Comparison of ENCODE assay signal across 8 cellular contexts in the genomic region with DNA sequence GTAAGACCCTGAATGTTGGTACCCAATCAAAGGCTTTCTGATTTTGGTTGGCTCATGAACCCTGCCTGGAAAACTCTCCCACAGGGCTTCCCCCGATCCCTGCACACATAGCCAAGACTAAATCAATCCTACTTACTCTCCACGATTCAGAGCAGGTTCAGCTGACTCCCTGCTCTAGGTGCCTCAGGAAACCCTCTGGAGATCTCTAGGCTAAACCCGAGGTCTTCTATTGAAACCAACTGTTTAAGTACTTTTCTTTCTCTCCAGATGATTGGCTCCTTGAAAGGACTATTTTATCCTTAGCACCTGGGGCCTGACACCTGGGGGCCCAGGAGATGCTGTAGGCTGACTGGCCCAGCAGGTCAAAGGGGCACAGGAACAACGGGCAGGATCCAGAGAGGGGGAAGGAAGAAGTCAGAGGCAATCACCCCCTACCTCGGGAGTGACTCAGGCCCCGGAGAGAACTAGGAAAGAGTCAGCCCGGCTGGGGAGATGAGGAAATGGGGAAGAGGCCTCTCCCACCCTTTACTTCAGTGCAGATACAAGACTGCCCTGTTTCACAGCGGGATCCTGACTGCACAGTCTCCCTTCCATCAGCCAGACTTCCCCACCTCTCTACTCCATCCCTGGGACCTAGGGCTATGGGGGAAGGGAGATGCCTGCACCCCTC. TPM values are rescaled to one million over a fixed set of nuclear protein-coding genes. Genes with fewer than 3 reads are reported as not detected.
DNase-seq lines count a peak whose midpoint lies in the region; ATAC-seq and TF ChIP-seq lines count a peak whose summit lies in the region.

No MANE protein-coding gene starts in this region.

- H3K27me3 ChIP-seq in DOHH2 (ENCODE audit: control insufficient read depth, low read length) (no peaks in the 10 kb centered on the region), body of pancreas (no peaks in the 10 kb centered on the region)

- peak overlapping the region; percentile 75 for H3K4me2 ChIP-seq in DOHH2 (ENCODE audit: low read length)

- DNase-seq in M059J (ENCODE audit: low read depth) (peak; percentile 71), body of pancreas (peak in 1 of 4 donors; percentile 40), lung microvascular endothelial cell (ENCODE audit: low read depth in 2 of 2) (peak; percentile 11 to 61), NCI-H2171 (lab: John Stamatoyannopoulos, UW) (no peak), NCI-H345 (lab: John Stamatoyannopoulos, UW) (no peak)

- H3K79me2 ChIP-seq in DOHH2 (ENCODE audit: control insufficient read depth, low read length) = peaks cover 67% of the 10 kb centered on the region

- intact Hi-C loops in body of pancreas (cut with DNase I) = no loop called here

- peaks cover 4% of the 10 kb centered on the region; the same call in 1 of the 2 replicates for H3F3A ChIP-seq in DOHH2 (ENCODE audit: control insufficient read depth, insufficient read depth)

- no peaks in the 10 kb centered on the region for H3K9me3 ChIP-seq in DOHH2 (ENCODE audit: control insufficient read depth, insufficient read depth, low read length)
- no peaks in the 10 kb centered on the region for H3K9me3 ChIP-seq in body of pancreas

- no peaks in the 10 kb centered on the region for H3K9me2 ChIP-seq in DOHH2 (replicated peaks; ENCODE audit: control insufficient read depth, low read length)

- 1 to 4% methylated on average over 8 of the region's 8 CpGs for WGBS in body of pancreas, 2 donors

- H3K4me3 ChIP-seq in DOHH2 (ENCODE audit: low read length) (peak overlapping the region; percentile 90), body of pancreas (no peak overlapping the region)

- ATAC-seq in body of pancreas (no peak), GM21423 (IDR thresholded peaks at IDR 0.05; ENCODE audit: unreplicated experiment) (no peak), GM19397 (IDR thresholded peaks at IDR 0.05; ENCODE audit: unreplicated experiment) (no peak)

- peak in 2 of 3 donors; percentile 13 to 15 for TF ChIP-seq POLR2A in body of pancreas (IDR thresholded peaks at IDR 0.05)

- H3K4me1 ChIP-seq in DOHH2 (ENCODE audit: control insufficient read depth, low read length) (peaks cover 39% of the 10 kb centered on the region), body of pancreas (peaks cover 50% of the 10 kb centered on the region)

- peaks cover 57% of the 10 kb centered on the region for H3K36me3 ChIP-seq in DOHH2 (ENCODE audit: control insufficient read depth, low read length)
- H3K36me3 ChIP-seq in body of pancreas (replicated peaks in 1 of 2; ENCODE audit: insufficient read depth in 1 of 2, low read depth in 2 of 2) = no peaks in the 10 kb centered on the region

- TF ChIP-seq CTCF in DOHH2 (IDR thresholded peaks at IDR 0.05; ENCODE audit: low read depth, low read length, poor library complexity, severe bottlenecking) (no peak), body of pancreas (IDR thresholded peaks at IDR 0.05) (no peak)

- peaks cover 8% of the 10 kb centered on the region for H4K20me1 ChIP-seq in DOHH2 (ENCODE audit: control insufficient read depth, insufficient read depth, low read depth, low read length)

- H3K27ac ChIP-seq in DOHH2 (ENCODE audit: low read depth, low read length) (0 out of 2 replicates have a peak overlapping the region, but pooled peaks have one; percentile 3), body of pancreas (peak overlapping the region in 3 of 4 donors; percentile 67 to 76 (median 74))

RNA-seq across cellular contexts. Expression of a gene that starts 2.0 kb away (rescaled TPM):
- total RNA-seq in M059J (2014; rRNA removed; shearing (Covaris generic)) = 25.6 and 45.1 TPM in 2 replicates
- 10 to 100 TPM; 17.9 to 22.1 TPM for total RNA-seq in body of pancreas
- total RNA-seq in lung microvascular endothelial cell = 16.6 and 22.4 TPM in 2 replicates

RNA-seq across cellular contexts. Expression of a gene that starts 6.3 kb away (rescaled TPM):
- not detected in 2 replicates for total RNA-seq in M059J (2014; rRNA removed; shearing (Covaris generic))
- total RNA-seq in body of pancreas = not detected
- not detected in 2 replicates for total RNA-seq in lung microvascular endothelial cell

RNA-seq across cellular contexts. Expression of a gene that starts 13.1 kb away (rescaled TPM):
- 34.8 and 64.7 TPM in 2 replicates for total RNA-seq in M059J (2014; rRNA removed; shearing (Covaris generic))
- total RNA-seq in body of pancreas (10 to 100 TPM; 19.8 to 20.2 TPM), lung microvascular endothelial cell (31.6 and 31.9 TPM in 2 replicates)

RNA-seq across cellular contexts. Expression of a gene that starts 14.1 kb away (rescaled TPM):
- 0.17 TPM in 1 of 2 replicates, not detected in the other for total RNA-seq in M059J (2014; rRNA removed; shearing (Covaris generic))
- total RNA-seq in body of pancreas = under 1 TPM; 0.26 to 0.33 TPM
- 0.20 TPM in 1 of 2 replicates, not detected in the other for total RNA-seq in lung microvascular endothelial cell

RNA-seq across cellular contexts. Expression of a gene that starts 27.0 kb away (rescaled TPM):
- total RNA-seq in M059J (2014; rRNA removed; shearing (Covaris generic)) = 5.9 and 10.6 TPM in 2 replicates
- total RNA-seq in body of pancreas (10 to 100 TPM in 1 of 2 donors, 1 to 10 TPM in 1; 9.3 to 12.2 TPM), lung microvascular endothelial cell (11.1 and 11.6 TPM in 2 replicates)

Comparison
In these comparisons a context has a peak if more than half of its experiments do, and no peak if none do; other contexts are left out.
1. DNase-seq: peak in M059J (single experiment) and lung microvascular endothelial cell (2 of 2); none in NCI-H2171 (single experiment) and NCI-H345 (single experiment).